Comparison of ENCODE assay signal across 9 cellular contexts in the genomic region with DNA sequence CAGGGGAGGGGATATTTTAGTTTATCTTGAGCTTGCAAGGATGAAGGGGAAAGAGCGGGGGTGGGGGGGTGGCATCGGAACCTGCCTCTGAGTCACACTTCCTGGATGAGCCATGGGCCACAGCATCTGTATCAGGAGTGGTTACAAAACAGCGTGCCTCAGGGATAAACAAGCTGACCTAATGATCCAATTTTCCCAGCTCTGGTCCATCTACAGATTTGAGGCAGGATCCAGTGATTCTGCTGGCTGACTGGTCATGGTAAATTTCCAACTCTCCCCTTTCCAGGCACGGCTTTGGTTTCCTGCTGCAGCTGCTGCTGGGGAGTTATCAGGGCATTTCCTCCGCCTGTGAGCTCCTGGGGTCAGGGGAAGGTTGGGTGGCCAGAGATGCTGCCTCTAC. TPM values are rescaled to one million over a fixed set of nuclear protein-coding genes. Genes with fewer than 3 reads are reported as not detected.
DNase-seq lines count a peak whose midpoint lies in the region; ATAC-seq, FAIRE-seq and TF ChIP-seq lines count a peak whose summit lies in the region.
"Had no signal": no experiment of that assay in that cellular context is flagged by ENCODE, and none has a peak within 500 bp of the region (broad histone marks: within the 10 kb centered on the region; RNA-seq: fewer than 3 reads in every experiment).

No MANE protein-coding gene starts in this region.

- H3K4me2 ChIP-seq in A549 = peak overlapping the region; percentile 62

- H3K9me3 ChIP-seq in A549 = peaks cover 14% of the 10 kb centered on the region

- no peak for TF ChIP-seq RAD21 in A549 (conservative IDR thresholded peaks at IDR 0.05 in 1 of 2, IDR thresholded peaks at IDR 0.05 in 1 of 2)

- no peak; a peak in 1 of 5 replicates for TF ChIP-seq EP300 in A549 (IDR thresholded peaks at IDR 0.05)

- ATAC-seq in A549 = peak; percentile 7 to 32; a peak in 1 of 6 replicates

- POLR2A ChIA-PET in A549 (lab: Yijun Ruan, JAX) = no interaction called here

- no peak for FAIRE-seq in A549 (lab: Jason Lieb, UNC)
- FAIRE-seq: colon had no signal

- H3K4me3 ChIP-seq in A549 = no peak overlapping the region

- TF ChIP-seq POLR2A in A549 (IDR thresholded peaks at IDR 0.05; ENCODE audit: low read length) = no peak

- H3K27ac ChIP-seq in A549 = peak overlapping the region; percentile 72 to 86

- TF ChIP-seq CTCF in A549 (IDR thresholded peaks at IDR 0.05) = no peak

- peak; percentile 73 to 77 for DNase-seq in A549 (ENCODE audit: low read depth in 1 of 2, low spot score in 1 of 2)
- peak; percentile 98 for DNase-seq in M059J (ENCODE audit: low read depth)
- peak; percentile 72 for DNase-seq in activated CD8-positive, alpha-beta memory T cell treated with anti-CD3 and anti-CD28 coated beads, Interleukin-2, amount 50 U/mL, for 4 hours
- DNase-seq in foreskin melanocyte = peak; percentile 70
- peak in 2 of 3 donors; percentile 37 to 40 for DNase-seq in stimulated activated CD4-positive, alpha-beta T cell treated with anti-CD3 and anti-CD28 coated beads, TNF-alpha, amount 100 ng/mL, for 1 hour (ENCODE audit: low read depth in 3 of 3, low spot score in 1 of 3)
- DNase-seq in HuH-7 (ENCODE audit: low spot score) = no peak
- DNase-seq in NCI-H2227 treated with DMSO at 0.1 percent for 48 hours (lab: John Stamatoyannopoulos, UW) = no peak
- DNase-seq in globus pallidus (ENCODE audit: low spot score) = no peak

- CTCF ChIA-PET in A549 (lab: Yijun Ruan, JAX) = interaction anchor here (0.7 to 14.1 kb wide), 7 partner anchors 8 to 173 kb away, joined by 4 to 215 read pairs (median 5); no protein-coding TSS in a partner anchor

- 16% methylated on average over 5 of the region's 5 CpGs for WGBS in A549 (ENCODE audit: missing lambda C conversion rate)

- peaks cover 34% of the 10 kb centered on the region for H3K4me1 ChIP-seq in A549

TF ChIP-seq in A549, 52 proteins besides CTCF, POLR2A, EP300 and RAD21:
- peak; percentile 69; the same call in 1 of the 2 replicates for TF ChIP-seq FOSL2 (IDR thresholded peaks at IDR 0.05)
- TF ChIP-seq FOSL2 (CRISPR knock-in tag; IDR thresholded peaks at IDR 0.05) = peak; percentile 77
- TF ChIP-seq JUNB (IDR thresholded peaks at IDR 0.05) = peak; percentile 59; the same call in 1 of the 2 replicates
- TF ChIP-seq CEBPB (IDR thresholded peaks at IDR 0.05) = peak; percentile 43 to 69; a peak in 3 of 4 replicates
- TF ChIP-seq CBX2 (IDR thresholded peaks at IDR 0.05; ENCODE audit: borderline replicate concordance, low read depth) = no peak
- TF ChIP-seq, protein P1, sequence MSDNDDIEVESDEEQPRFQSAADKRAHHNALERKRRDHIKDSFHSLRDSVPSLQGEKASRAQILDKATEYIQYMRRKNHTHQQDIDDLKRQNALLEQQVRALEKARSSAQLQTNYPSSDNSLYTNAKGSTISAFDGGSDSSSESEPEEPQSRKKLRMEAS (IDR thresholded peaks at IDR 0.05) = peak; percentile 55

RNA-seq across cellular contexts. Expression of a gene that starts 4.8 kb away (rescaled TPM):
- 37.8 and 44.4 TPM in 2 replicates for polyA plus RNA-seq in A549 (2011; rRNA removed)
- 146 and 175 TPM in 2 replicates for polyA plus RNA-seq in A549 (2012; cell fraction: cytosol; rRNA removed)
- 151 and 164 TPM in 2 replicates for polyA plus RNA-seq in A549 (2012; cell fraction: nucleus; rRNA removed)
- polyA plus RNA-seq in A549 (2017; fragmentation: RNase III; extraction: RNeasy Plus Mini Kit Qiagen cat#74134 plus additional on column Dnase treatment) = 66.4 to 78.8 TPM (median 66.9 TPM) in 3 replicates
- polyA minus RNA-seq in A549 (2011; rRNA and poly(A)+ RNA removed) = 26.0 and 43.0 TPM in 2 replicates
- total RNA-seq in M059J (2014; rRNA removed; shearing (Covaris generic)) = 250 and 267 TPM in 2 replicates

Comparison
In these comparisons a context has a peak if more than half of its experiments do, and no peak if none do; other contexts are left out.
1. DNase-seq: peak in A549 (2 of 2), M059J (single experiment), activated CD8-positive, alpha-beta memory T cell treated with anti-CD3 and anti-CD28 coated beads, Interleukin-2, amount 50 U/mL, for 4 hours (single experiment), foreskin melanocyte (single experiment) and stimulated activated CD4-positive, alpha-beta T cell treated with anti-CD3 and anti-CD28 coated beads, TNF-alpha, amount 100 ng/mL, for 1 hour (2 of 3); none in HuH-7 (single experiment), NCI-H2227 treated with DMSO at 0.1 percent for 48 hours (single experiment) and globus pallidus (single experiment).